10 cellular contexts compared by ENCODE assay signal in the genomic region with DNA sequence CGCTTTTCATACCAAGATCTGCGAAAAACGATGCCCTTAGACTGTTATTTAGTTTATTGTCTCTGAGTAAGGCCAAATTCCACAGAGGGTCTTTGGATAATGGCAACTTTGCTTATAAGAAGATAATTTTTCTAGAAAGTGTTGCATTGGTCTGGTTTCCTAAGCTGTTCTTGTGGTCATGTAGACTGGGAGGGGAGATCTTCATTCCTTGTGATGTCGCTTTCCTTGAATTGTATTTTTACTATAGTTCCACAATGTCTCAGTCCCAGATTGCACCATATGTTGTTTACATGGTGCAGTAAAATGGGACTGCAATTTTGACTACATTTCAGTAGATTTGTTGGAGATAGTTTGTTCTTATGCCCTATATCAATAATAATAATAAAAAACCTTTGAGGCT. TPM values are rescaled to one million over a fixed set of nuclear protein-coding genes. Genes with fewer than 3 reads are reported as not detected.
A peak's percentile ranks its signal among the peaks of the same experiment; 100 is the strongest.
DNase-seq lines count a peak whose midpoint lies in the region; ATAC-seq and TF ChIP-seq lines count a peak whose summit lies in the region.
"Had no signal": no experiment of that assay in that cellular context is flagged by ENCODE, and none has a peak within 500 bp of the region (broad histone marks: within the 10 kb centered on the region; RNA-seq: fewer than 3 reads in every experiment).

No MANE protein-coding gene starts in this region.

- POLR2A ChIA-PET in activated B cell treated with CpG ODN at 0.5 μM for 24 hours (lab: Charles Lee): no interaction called here

- peaks cover 8% of the 10 kb centered on the region for H3K4me1 ChIP-seq in hepatocyte (ENCODE audit: insufficient read depth)
- H3K4me1 ChIP-seq in smooth muscle cell (ENCODE audit: low read depth): peaks cover 20% of the 10 kb centered on the region
- peaks cover 7% of the 10 kb centered on the region; the same call in 1 of the 2 replicates for H3K4me1 ChIP-seq in GM23248 (ENCODE audit: insufficient read depth)

- no peak for TF ChIP-seq CTCF in activated B cell treated with CpG ODN at 0.5 μM for 24 hours (IDR thresholded peaks at IDR 0.05)
- no peak for TF ChIP-seq CTCF in hepatocyte (IDR thresholded peaks at IDR 0.05; ENCODE audit: poor library complexity)
- TF ChIP-seq CTCF in smooth muscle cell (IDR thresholded peaks at IDR 0.05; ENCODE audit: borderline replicate concordance, insufficient read depth, poor library complexity, severe bottlenecking): no peak

- H3K9me3 Mint-ChIP-seq in activated B cell treated with CpG ODN at 0.5 μM for 24 hours: no peaks in the 10 kb centered on the region

- no peak for DNase-seq in activated B cell treated with CpG ODN at 0.5 μM for 24 hours
- DNase-seq in hepatocyte (ENCODE audit: low spot score): no peak
- DNase-seq in smooth muscle cell (lab: John Stamatoyannopoulos, UW; ENCODE audit: unreplicated experiment): no peak
- DNase-seq in substantia nigra (lab: John Stamatoyannopoulos, UW): no peak
- DNase-seq in central memory CD4-positive, alpha-beta T cell: no peak
- no peak for DNase-seq in GM23248
- DNase-seq: NCI-H1048, T1000 had no signal

- H3F3A ChIP-seq in smooth muscle cell (ENCODE audit: low read depth) (peaks cover 9% of the 10 kb centered on the region), GM23248 (ENCODE audit: insufficient read depth) (no peaks in the 10 kb centered on the region)

- in situ Hi-C loops in GM23248 (cut with MboI): no loop called here

- peak overlapping the region; percentile 87 for H3K9ac ChIP-seq in smooth muscle cell (ENCODE audit: low read depth)
- H3K9ac ChIP-seq in GM23248: no peak overlapping the region

- peak overlapping the region; percentile 23 for H3K27ac ChIP-seq in hepatocyte
- peak overlapping the region; percentile 83 for H3K27ac ChIP-seq in smooth muscle cell (ENCODE audit: low read depth)
- H3K27ac ChIP-seq in substantia nigra (ENCODE audit: low read depth, low read length, poor library complexity, severe bottlenecking): no peak overlapping the region
- H3K27ac ChIP-seq in GM23248: no peak overlapping the region

- H3K27me3 ChIP-seq in hepatocyte (no peaks in the 10 kb centered on the region), smooth muscle cell (ENCODE audit: low read depth) (no peaks in the 10 kb centered on the region), GM23248 (replicated peaks; ENCODE audit: insufficient read depth) (peaks cover 65% of the 10 kb centered on the region)

- H3K4me2 ChIP-seq in hepatocyte: peak overlapping the region; percentile 92
- peak overlapping the region; percentile 98 for H3K4me2 ChIP-seq in smooth muscle cell
- no peak overlapping the region for H3K4me2 ChIP-seq in GM23248 (ENCODE audit: unreplicated experiment)

- no peak overlapping the region for H3K27ac Mint-ChIP-seq in activated B cell treated with CpG ODN at 0.5 μM for 24 hours

- H3K4me1 Mint-ChIP-seq in activated B cell treated with CpG ODN at 0.5 μM for 24 hours: peaks cover 18% of the 10 kb centered on the region

- H2AFZ ChIP-seq in hepatocyte: peak overlapping the region; percentile 78
- H2AFZ ChIP-seq in smooth muscle cell (ENCODE audit: low read depth): no peak overlapping the region
- H2AFZ ChIP-seq in GM23248: no peak overlapping the region

- no peaks in the 10 kb centered on the region for H3K36me3 Mint-ChIP-seq in activated B cell treated with CpG ODN at 0.5 μM for 24 hours (ENCODE audit: low read depth)

- H3K4me3 Mint-ChIP-seq in activated B cell treated with CpG ODN at 0.5 μM for 24 hours: peak overlapping the region; percentile 69

- ATAC-seq in GM18505 (IDR thresholded peaks at IDR 0.05; ENCODE audit: unreplicated experiment): no peak
- ATAC-seq in activated B cell treated with CpG ODN at 0.5 μM for 24 hours (ENCODE audit: low read depth): no peak
- ATAC-seq in GM21737 (IDR thresholded peaks at IDR 0.05; ENCODE audit: unreplicated experiment): no peak

- H3K4me3 ChIP-seq in hepatocyte (peak overlapping the region; percentile 82), smooth muscle cell (peak overlapping the region; percentile 88), GM23248 (no peak overlapping the region)

- H3K9me2 ChIP-seq in hepatocyte (replicated peaks; ENCODE audit: insufficient read depth): no peaks in the 10 kb centered on the region
- H3K9me2 ChIP-seq in GM23248 (ENCODE audit: insufficient read depth): no peaks in the 10 kb centered on the region

- 20% methylated on average over 4 of the region's 4 CpGs for WGBS in hepatocyte (ENCODE audit: low lambda C conversion rate, missing lambda C conversion rate)
- WGBS in smooth muscle cell (ENCODE audit: low lambda C conversion rate): 28% methylated on average over 4 of the region's 4 CpGs
- 63 to 66% methylated on average over 4 of the region's 4 CpGs for WGBS in GM23248 (ENCODE audit: low coverage in 1 of 2, low lambda C conversion rate in 2 of 2, missing lambda C conversion rate in 2 of 2), 2 experiments

- CTCF ChIA-PET in activated B cell treated with CpG ODN at 0.5 μM for 24 hours (lab: Charles Lee): no interaction called here

- H3K36me3 ChIP-seq in hepatocyte (replicated peaks; ENCODE audit: insufficient read depth, low read depth): no peaks in the 10 kb centered on the region
- H3K36me3 ChIP-seq in smooth muscle cell (ENCODE audit: low read depth): no peaks in the 10 kb centered on the region
- no peaks in the 10 kb centered on the region for H3K36me3 ChIP-seq in GM23248 (ENCODE audit: low read depth)

- intact Hi-C loops in activated B cell treated with CpG ODN at 0.5 μM for 24 hours (cut with micrococcal nuclease): loop anchor here (5.0 kb wide), 1 partner anchor 142 kb away; a partner anchor contains a TSS

- H4K20me1 ChIP-seq in hepatocyte (ENCODE audit: insufficient read depth, poor library complexity, severe bottlenecking) (no peaks in the 10 kb centered on the region), smooth muscle cell (ENCODE audit: low read depth) (peaks cover 3% of the 10 kb centered on the region), GM23248 (ENCODE audit: insufficient read depth) (no peaks in the 10 kb centered on the region)

- H3K9me3 ChIP-seq in hepatocyte (ENCODE audit: low read depth): no peaks in the 10 kb centered on the region
- no peaks in the 10 kb centered on the region for H3K9me3 ChIP-seq in smooth muscle cell (replicated peaks; ENCODE audit: low read depth)
- H3K9me3 ChIP-seq in GM23248 (ENCODE audit: low read depth): no peaks in the 10 kb centered on the region

- H3K79me2 ChIP-seq in hepatocyte: peaks cover 15% of the 10 kb centered on the region
- H3K79me2 ChIP-seq in smooth muscle cell (ENCODE audit: low read depth): peaks cover 74% of the 10 kb centered on the region
- no peaks in the 10 kb centered on the region for H3K79me2 ChIP-seq in GM23248 (ENCODE audit: insufficient read depth)

- TF ChIP-seq POLR2A in GM18505 (IDR thresholded peaks at IDR 0.05; ENCODE audit: borderline replicate concordance, extremely low read depth, insufficient read depth, insufficient read length): peak; percentile 11

- H3K27me3 Mint-ChIP-seq in activated B cell treated with CpG ODN at 0.5 μM for 24 hours: peaks cover 41% of the 10 kb centered on the region

RNA-seq across cellular contexts. Expression of a gene that starts 28.8 kb away (rescaled TPM):
- total RNA-seq in activated B cell treated with CpG ODN at 0.5 μM for 24 hours: not detected in 2 replicates
- total RNA-seq in hepatocyte: 15.0 and 16.1 TPM in 2 replicates
- 9.6 and 13.1 TPM in 2 replicates for polyA plus RNA-seq in hepatocyte
- total RNA-seq in smooth muscle cell: 29.4 and 40.7 TPM in 2 replicates
- polyA plus RNA-seq in smooth muscle cell: 19.4 and 24.7 TPM in 2 replicates
- not detected in 2 replicates for total RNA-seq in GM23248 (2014; rRNA removed; shearing (Covaris generic))
- polyA plus RNA-seq in GM23248 (2016; fragmentation: Nextera tagmentation; extraction: Ambion mirVana): 0.56 and 1.9 TPM in 2 replicates

Comparison
In these comparisons a context has a peak if more than half of its experiments do, and no peak if none do; other contexts are left out.
1. H3K27ac ChIP-seq: peak in hepatocyte (single experiment) and smooth muscle cell (single experiment); none in substantia nigra (single experiment) and GM23248 (single experiment).
2. RNA of a gene that starts 28.8 kb away (total RNA-seq): 29.4 to 40.7 TPM in smooth muscle cell and 15.0 to 16.1 TPM in hepatocyte; not detected in activated B cell treated with CpG ODN at 0.5 μM for 24 hours and not detected in GM23248; every median in the first group is over 10 times any median in the second.